2 cellular contexts compared by ENCODE assay signal in the genomic region with DNA sequence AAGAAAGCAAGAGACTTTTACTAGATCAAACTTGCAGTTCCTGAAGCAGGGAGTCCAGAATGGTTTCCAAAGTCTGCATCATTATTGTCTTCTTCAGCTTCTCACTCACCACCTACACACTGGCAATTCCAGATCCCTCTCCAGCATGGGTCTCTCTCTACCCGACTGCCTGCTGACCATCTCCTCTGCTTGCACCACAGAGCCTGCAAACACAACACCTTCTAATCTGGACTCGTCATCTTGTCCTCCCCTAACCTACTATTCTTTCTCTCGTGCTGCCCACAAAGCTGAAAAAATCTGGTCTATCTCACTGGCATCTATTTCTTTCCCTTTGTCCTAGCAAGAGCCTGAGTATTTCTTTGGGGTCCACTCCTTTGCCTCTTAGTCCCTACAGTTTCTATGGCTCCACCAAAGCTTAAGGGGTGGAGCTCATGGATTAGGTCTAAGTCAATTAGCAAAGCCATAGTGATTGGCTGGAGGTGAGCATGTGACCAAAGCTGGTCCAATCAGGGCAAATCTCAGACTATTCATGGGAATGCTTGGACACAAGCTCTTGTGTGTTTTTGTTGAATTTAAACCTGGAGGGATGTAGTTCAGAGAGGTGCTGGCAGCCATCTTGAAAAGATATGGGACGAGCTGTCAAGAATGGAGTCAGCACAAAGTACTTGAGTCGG.
TF ChIP-seq lines count a peak whose summit lies in the region.

No MANE protein-coding gene starts in this region.

TF ChIP-seq in IMR-90, 13 proteins besides CTCF, POLR2A, EP300 and RAD21:
- TF ChIP-seq, protein P1, sequence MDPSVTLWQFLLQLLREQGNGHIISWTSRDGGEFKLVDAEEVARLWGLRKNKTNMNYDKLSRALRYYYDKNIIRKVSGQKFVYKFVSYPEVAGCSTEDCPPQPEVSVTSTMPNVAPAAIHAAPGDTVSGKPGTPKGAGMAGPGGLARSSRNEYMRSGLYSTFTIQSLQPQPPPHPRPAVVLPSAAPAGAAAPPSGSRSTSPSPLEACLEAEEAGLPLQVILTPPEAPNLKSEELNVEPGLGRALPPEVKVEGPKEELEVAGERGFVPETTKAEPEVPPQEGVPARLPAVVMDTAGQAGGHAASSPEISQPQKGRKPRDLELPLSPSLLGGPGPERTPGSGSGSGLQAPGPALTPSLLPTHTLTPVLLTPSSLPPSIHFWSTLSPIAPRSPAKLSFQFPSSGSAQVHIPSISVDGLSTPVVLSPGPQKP (IDR thresholded peaks at IDR 0.05; ENCODE audit: borderline replicate concordance, low read depth, low read length), result no peak
- TF ChIP-seq CHD1 (IDR thresholded peaks at IDR 0.05; ENCODE audit: low read depth, low read length), result no peak
- TF ChIP-seq RCOR1 (IDR thresholded peaks at IDR 0.05; ENCODE audit: insufficient replicate concordance, low read length), result no peak
- TF ChIP-seq CEBPB (IDR thresholded peaks at IDR 0.05; ENCODE audit: low read depth, low read length), result no peak
- TF ChIP-seq, protein P2, sequence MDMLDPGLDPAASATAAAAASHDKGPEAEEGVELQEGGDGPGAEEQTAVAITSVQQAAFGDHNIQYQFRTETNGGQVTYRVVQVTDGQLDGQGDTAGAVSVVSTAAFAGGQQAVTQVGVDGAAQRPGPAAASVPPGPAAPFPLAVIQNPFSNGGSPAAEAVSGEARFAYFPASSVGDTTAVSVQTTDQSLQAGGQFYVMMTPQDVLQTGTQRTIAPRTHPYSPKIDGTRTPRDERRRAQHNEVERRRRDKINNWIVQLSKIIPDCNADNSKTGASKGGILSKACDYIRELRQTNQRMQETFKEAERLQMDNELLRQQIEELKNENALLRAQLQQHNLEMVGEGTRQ (IDR thresholded peaks at IDR 0.05; ENCODE audit: low read depth, low read length), result peak; percentile 56; the same call in 1 of the 2 replicates
- TF ChIP-seq SMC3 (IDR thresholded peaks at IDR 0.05; ENCODE audit: low read depth, low read length), result no peak
TF ChIP-seq in IMR-90: peak in this region for 1.

TF ChIP-seq in K562, 482 proteins besides CTCF, POLR2A, EP300 and RAD21 (continues in another document):
- no peak for TF ChIP-seq SMAD1 (IDR thresholded peaks at IDR 0.05; ENCODE audit: low read depth, low read length, partially characterized antibody)
- TF ChIP-seq CEBPG (CRISPR knock-in tag; IDR thresholded peaks at IDR 0.05), result no peak
- no peak for TF ChIP-seq CEBPG (tag; conservative IDR thresholded peaks at IDR 0.05 in 1 of 2, IDR thresholded peaks at IDR 0.05 in 1 of 2)
- no peak for TF ChIP-seq ZNF778 (CRISPR knock-in tag; IDR thresholded peaks at IDR 0.05)
- TF ChIP-seq, protein P3, sequence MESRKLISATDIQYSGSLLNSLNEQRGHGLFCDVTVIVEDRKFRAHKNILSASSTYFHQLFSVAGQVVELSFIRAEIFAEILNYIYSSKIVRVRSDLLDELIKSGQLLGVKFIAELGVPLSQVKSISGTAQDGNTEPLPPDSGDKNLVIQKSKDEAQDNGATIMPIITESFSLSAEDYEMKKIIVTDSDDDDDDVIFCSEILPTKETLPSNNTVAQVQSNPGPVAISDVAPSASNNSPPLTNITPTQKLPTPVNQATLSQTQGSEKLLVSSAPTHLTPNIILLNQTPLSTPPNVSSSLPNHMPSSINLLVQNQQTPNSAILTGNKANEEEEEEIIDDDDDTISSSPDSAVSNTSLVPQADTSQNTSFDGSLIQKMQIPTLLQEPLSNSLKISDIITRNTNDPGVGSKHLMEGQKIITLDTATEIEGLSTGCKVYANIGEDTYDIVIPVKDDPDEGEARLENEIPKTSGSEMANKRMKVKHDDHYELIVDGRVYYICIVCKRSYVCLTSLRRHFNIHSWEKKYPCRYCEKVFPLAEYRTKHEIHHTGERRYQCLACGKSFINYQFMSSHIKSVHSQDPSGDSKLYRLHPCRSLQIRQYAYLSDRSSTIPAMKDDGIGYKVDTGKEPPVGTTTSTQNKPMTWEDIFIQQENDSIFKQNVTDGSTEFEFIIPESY (CRISPR knock-in tag; IDR thresholded peaks at IDR 0.05), result no peak
- TF ChIP-seq, protein P4, sequence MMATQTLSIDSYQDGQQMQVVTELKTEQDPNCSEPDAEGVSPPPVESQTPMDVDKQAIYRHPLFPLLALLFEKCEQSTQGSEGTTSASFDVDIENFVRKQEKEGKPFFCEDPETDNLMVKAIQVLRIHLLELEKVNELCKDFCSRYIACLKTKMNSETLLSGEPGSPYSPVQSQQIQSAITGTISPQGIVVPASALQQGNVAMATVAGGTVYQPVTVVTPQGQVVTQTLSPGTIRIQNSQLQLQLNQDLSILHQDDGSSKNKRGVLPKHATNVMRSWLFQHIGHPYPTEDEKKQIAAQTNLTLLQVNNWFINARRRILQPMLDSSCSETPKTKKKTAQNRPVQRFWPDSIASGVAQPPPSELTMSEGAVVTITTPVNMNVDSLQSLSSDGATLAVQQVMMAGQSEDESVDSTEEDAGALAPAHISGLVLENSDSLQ (IDR thresholded peaks at IDR 0.05), result no peak
- no peak for TF ChIP-seq TAL1 (IDR thresholded peaks at IDR 0.05)
- TF ChIP-seq SP1 (CRISPR knock-in tag; IDR thresholded peaks at IDR 0.05), result no peak
- TF ChIP-seq OTX1 (CRISPR knock-in tag; IDR thresholded peaks at IDR 0.05), result peak; percentile 59; the same call in 1 of the 2 replicates
- no peak for TF ChIP-seq PYGO2 (tag; IDR thresholded peaks at IDR 0.05)
- no peak for TF ChIP-seq CAMTA2 (CRISPR knock-in tag; conservative IDR thresholded peaks at IDR 0.05)
- TF ChIP-seq, protein P5, sequence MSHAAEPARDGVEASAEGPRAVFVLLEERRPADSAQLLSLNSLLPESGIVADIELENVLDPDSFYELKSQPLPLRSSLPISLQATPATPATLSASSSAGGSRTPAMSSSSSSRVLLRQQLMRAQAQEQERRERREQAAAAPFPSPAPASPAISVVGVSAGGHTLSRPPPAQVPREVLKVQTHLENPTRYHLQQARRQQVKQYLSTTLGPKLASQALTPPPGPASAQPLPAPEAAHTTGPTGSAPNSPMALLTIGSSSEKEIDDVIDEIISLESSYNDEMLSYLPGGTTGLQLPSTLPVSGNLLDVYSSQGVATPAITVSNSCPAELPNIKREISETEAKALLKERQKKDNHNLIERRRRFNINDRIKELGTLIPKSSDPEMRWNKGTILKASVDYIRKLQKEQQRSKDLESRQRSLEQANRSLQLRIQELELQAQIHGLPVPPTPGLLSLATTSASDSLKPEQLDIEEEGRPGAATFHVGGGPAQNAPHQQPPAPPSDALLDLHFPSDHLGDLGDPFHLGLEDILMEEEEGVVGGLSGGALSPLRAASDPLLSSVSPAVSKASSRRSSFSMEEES (CRISPR knock-in tag; IDR thresholded peaks at IDR 0.05), result no peak
- no peak for TF ChIP-seq SIX5 (IDR thresholded peaks at IDR 0.05; ENCODE audit: borderline replicate concordance in 1 of 2, insufficient read depth in 1 of 2, low read depth in 1 of 2, low read length in 2 of 2)
- TF ChIP-seq EWSR1 (IDR thresholded peaks at IDR 0.05; ENCODE audit: borderline replicate concordance, low read depth, partially characterized antibody), result no peak
- no peak for TF ChIP-seq NCOA2 (IDR thresholded peaks at IDR 0.05; ENCODE audit: partially characterized antibody in 2 of 2)
- TF ChIP-seq MEF2D (tag; conservative IDR thresholded peaks at IDR 0.05; ENCODE audit: low read depth), result 0 out of 2 replicates have a peak, but pooled peaks have one; percentile 11
- TF ChIP-seq, protein P6, sequence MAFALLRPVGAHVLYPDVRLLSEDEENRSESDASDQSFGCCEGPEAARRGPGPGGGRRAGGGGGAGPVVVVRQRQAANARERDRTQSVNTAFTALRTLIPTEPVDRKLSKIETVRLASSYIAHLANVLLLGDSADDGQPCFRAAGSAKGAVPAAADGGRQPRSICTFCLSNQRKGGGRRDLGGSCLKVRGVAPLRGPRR (CRISPR knock-in tag; IDR thresholded peaks at IDR 0.05), result no peak
- TF ChIP-seq, protein P7, sequence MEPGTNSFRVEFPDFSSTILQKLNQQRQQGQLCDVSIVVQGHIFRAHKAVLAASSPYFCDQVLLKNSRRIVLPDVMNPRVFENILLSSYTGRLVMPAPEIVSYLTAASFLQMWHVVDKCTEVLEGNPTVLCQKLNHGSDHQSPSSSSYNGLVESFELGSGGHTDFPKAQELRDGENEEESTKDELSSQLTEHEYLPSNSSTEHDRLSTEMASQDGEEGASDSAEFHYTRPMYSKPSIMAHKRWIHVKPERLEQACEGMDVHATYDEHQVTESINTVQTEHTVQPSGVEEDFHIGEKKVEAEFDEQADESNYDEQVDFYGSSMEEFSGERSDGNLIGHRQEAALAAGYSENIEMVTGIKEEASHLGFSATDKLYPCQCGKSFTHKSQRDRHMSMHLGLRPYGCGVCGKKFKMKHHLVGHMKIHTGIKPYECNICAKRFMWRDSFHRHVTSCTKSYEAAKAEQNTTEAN (CRISPR knock-in tag; IDR thresholded peaks at IDR 0.05), result no peak
- peak; percentile 10; the same call in 1 of the 2 replicates for TF ChIP-seq CXXC5 (CRISPR knock-in tag; IDR thresholded peaks at IDR 0.05)
- no peak for TF ChIP-seq ZNF766 (CRISPR knock-in tag; conservative IDR thresholded peaks at IDR 0.05)
- no peak for TF ChIP-seq CHD4 (IDR thresholded peaks at IDR 0.05; ENCODE audit: insufficient read depth, insufficient replicate concordance, low read depth, low read length, poor library complexity, severe bottlenecking)
- TF ChIP-seq HDAC1 (IDR thresholded peaks at IDR 0.05), result no peak
- no peak for TF ChIP-seq IRF2 (CRISPR knock-in tag; IDR thresholded peaks at IDR 0.05)
- TF ChIP-seq MED1 (CRISPR knock-in tag; IDR thresholded peaks at IDR 0.05; ENCODE audit: borderline replicate concordance), result no peak
- TF ChIP-seq NONO (IDR thresholded peaks at IDR 0.05; ENCODE audit: low read depth in 2 of 2, low read length in 1 of 2), result no peak
- no peak for TF ChIP-seq RBFOX2 (IDR thresholded peaks at IDR 0.05; ENCODE audit: low read depth, low read length)
- TF ChIP-seq, protein P8, sequence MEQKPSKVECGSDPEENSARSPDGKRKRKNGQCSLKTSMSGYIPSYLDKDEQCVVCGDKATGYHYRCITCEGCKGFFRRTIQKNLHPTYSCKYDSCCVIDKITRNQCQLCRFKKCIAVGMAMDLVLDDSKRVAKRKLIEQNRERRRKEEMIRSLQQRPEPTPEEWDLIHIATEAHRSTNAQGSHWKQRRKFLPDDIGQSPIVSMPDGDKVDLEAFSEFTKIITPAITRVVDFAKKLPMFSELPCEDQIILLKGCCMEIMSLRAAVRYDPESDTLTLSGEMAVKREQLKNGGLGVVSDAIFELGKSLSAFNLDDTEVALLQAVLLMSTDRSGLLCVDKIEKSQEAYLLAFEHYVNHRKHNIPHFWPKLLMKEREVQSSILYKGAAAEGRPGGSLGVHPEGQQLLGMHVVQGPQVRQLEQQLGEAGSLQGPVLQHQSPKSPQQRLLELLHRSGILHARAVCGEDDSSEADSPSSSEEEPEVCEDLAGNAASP (IDR thresholded peaks at IDR 0.05), result no peak
- TF ChIP-seq ZNF124 (CRISPR knock-in tag; IDR thresholded peaks at IDR 0.05), result no peak
- peak in 2 of 3 experiments; percentile 21 to 72 for TF ChIP-seq YY1 (IDR thresholded peaks at IDR 0.05; ENCODE audit: borderline replicate concordance in 1 of 3, control insufficient read depth in 1 of 3, extremely low read depth in 1 of 3, insufficient read depth in 3 of 3, insufficient read length in 1 of 3, insufficient replicate concordance in 2 of 3, low read depth in 1 of 3, low read length in 2 of 3)
- TF ChIP-seq, protein P9, sequence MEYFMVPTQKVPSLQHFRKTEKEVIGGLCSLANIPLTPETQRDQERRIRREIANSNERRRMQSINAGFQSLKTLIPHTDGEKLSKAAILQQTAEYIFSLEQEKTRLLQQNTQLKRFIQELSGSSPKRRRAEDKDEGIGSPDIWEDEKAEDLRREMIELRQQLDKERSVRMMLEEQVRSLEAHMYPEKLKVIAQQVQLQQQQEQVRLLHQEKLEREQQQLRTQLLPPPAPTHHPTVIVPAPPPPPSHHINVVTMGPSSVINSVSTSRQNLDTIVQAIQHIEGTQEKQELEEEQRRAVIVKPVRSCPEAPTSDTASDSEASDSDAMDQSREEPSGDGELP (CRISPR knock-in tag; IDR thresholded peaks at IDR 0.05; ENCODE audit: borderline replicate concordance), result no peak
- TF ChIP-seq, protein P10, sequence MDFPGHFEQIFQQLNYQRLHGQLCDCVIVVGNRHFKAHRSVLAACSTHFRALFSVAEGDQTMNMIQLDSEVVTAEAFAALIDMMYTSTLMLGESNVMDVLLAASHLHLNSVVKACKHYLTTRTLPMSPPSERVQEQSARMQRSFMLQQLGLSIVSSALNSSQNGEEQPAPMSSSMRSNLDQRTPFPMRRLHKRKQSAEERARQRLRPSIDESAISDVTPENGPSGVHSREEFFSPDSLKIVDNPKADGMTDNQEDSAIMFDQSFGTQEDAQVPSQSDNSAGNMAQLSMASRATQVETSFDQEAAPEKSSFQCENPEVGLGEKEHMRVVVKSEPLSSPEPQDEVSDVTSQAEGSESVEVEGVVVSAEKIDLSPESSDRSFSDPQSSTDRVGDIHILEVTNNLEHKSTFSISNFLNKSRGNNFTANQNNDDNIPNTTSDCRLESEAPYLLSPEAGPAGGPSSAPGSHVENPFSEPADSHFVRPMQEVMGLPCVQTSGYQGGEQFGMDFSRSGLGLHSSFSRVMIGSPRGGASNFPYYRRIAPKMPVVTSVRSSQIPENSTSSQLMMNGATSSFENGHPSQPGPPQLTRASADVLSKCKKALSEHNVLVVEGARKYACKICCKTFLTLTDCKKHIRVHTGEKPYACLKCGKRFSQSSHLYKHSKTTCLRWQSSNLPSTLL (IDR thresholded peaks at IDR 0.05), result no peak
- TF ChIP-seq NR1H2 (CRISPR knock-in tag; IDR thresholded peaks at IDR 0.05), result no peak
- TF ChIP-seq, protein P11, sequence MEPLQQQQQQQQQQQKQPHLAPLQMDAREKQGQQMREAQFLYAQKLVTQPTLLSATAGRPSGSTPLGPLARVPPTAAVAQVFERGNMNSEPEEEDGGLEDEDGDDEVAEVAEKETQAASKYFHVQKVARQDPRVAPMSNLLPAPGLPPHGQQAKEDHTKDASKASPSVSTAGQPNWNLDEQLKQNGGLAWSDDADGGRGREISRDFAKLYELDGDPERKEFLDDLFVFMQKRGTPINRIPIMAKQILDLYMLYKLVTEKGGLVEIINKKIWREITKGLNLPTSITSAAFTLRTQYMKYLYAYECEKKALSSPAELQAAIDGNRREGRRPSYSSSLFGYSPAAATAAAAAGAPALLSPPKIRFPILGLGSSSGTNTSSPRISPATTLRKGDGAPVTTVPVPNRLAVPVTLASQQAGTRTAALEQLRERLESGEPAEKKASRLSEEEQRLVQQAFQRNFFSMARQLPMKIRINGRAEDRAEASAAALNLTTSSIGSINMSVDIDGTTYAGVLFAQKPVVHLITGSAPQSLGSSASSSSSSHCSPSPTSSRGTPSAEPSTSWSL (CRISPR knock-in tag; IDR thresholded peaks at IDR 0.05; ENCODE audit: borderline replicate concordance), result no peak
- TF ChIP-seq, protein P12, sequence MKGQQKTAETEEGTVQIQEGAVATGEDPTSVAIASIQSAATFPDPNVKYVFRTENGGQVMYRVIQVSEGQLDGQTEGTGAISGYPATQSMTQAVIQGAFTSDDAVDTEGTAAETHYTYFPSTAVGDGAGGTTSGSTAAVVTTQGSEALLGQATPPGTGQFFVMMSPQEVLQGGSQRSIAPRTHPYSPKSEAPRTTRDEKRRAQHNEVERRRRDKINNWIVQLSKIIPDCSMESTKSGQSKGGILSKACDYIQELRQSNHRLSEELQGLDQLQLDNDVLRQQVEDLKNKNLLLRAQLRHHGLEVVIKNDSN (CRISPR knock-in tag; IDR thresholded peaks at IDR 0.05), result peak; percentile 92
- 0 out of 2 replicates have a peak, but pooled peaks have one; percentile 55 for TF ChIP-seq KLF6 (CRISPR knock-in tag; IDR thresholded peaks at IDR 0.05; ENCODE audit: borderline replicate concordance)
- no peak for TF ChIP-seq ZNF644 (tag; IDR thresholded peaks at IDR 0.05; ENCODE audit: low read depth)
- TF ChIP-seq POLR2AphosphoS5 (IDR thresholded peaks at IDR 0.05; ENCODE audit: control insufficient read depth, insufficient read depth, low read depth, low read length), result no peak
- TF ChIP-seq NFYB (IDR thresholded peaks at IDR 0.05; ENCODE audit: extremely low read depth, insufficient read length), result peak; percentile 44
- no peak for TF ChIP-seq SNRNP70 (optimal IDR thresholded peaks at IDR 0.05; ENCODE audit: low read depth, low read length)
- peak; percentile 60 for TF ChIP-seq RBM25 (IDR thresholded peaks at IDR 0.05; ENCODE audit: low read depth, low read length, severe bottlenecking)
- peak; percentile 16 for TF ChIP-seq FOS (IDR thresholded peaks at IDR 0.05; ENCODE audit: extremely low read depth, insufficient read length)
